Comparison of ENCODE assay signal across 12 cellular contexts in genomic region chr13:73914119-73914518, GRCh38.
A peak's percentile ranks its signal among the peaks of the same experiment; 100 is the strongest.
DNase-seq lines count a peak whose midpoint lies in the region; ATAC-seq, FAIRE-seq and TF ChIP-seq lines count a peak whose summit lies in the region.
"Had no signal": no experiment of that assay in that cellular context is flagged by ENCODE, and none has a peak within 500 bp of the region (broad histone marks: within the 10 kb centered on the region; RNA-seq: fewer than 3 reads in every experiment).

No MANE protein-coding gene starts in this region.

- no peaks in the 10 kb centered on the region for H4K20me1 ChIP-seq in GM12878 (ENCODE audit: control insufficient read depth, insufficient read depth)

- 15% methylated on average over 3 of the region's 3 CpGs for WGBS in GM12878 (ENCODE audit: insufficient coverage, insufficient replicate concordance, low lambda C conversion rate, missing lambda C conversion rate)
- 63 to 82% methylated on average over 3 of the region's 3 CpGs for WGBS in sigmoid colon, 2 donors

- TF ChIP-seq CTCF in GM12878 (IDR thresholded peaks at IDR 0.05 in 2 of 3, conservative IDR thresholded peaks at IDR 0.05 in 1 of 3; ENCODE audit: control insufficient read depth in 2 of 3, extremely low read depth in 1 of 3, insufficient read depth in 1 of 3, low read depth in 3 of 3, low read length in 3 of 3) (no peak), sigmoid colon (IDR thresholded peaks at IDR 0.05) (no peak)

- SMC1A ChIA-PET in GM12878 (lab: Charles Lee; ENCODE audit: uncharacterized antibody, unreplicated experiment), result interaction anchor here (0.7 to 1.5 kb wide), 9 partner anchors 16 to 1186 kb away, joined by 3 to 5 read pairs (median 3); no protein-coding TSS in a partner anchor

- POLR2A ChIA-PET in GM12878 (lab: Charles Lee), result interaction anchor here (1.1 to 1.5 kb wide), 2 partner anchors 10 to 216 kb away, joined by 3 read pairs; no protein-coding TSS in a partner anchor

- no peaks in the 10 kb centered on the region for H3K27me3 Mint-ChIP-seq in activated T-helper 17 cell treated with anti-CD3 and anti-CD28 coated beads, Interleukin-2, amount 50 U/mL, for 72 hours

- H3K27ac Mint-ChIP-seq in activated T-helper 17 cell treated with anti-CD3 and anti-CD28 coated beads, Interleukin-2, amount 50 U/mL, for 72 hours, result no peak overlapping the region

- ATAC-seq in GM18519 (IDR thresholded peaks at IDR 0.05; ENCODE audit: low FRiP score, unreplicated experiment) (peak; percentile 59), HG02678 (IDR thresholded peaks at IDR 0.05; ENCODE audit: unreplicated experiment) (peak; percentile 55), GM12878 (peak; percentile 77)
- no peak for ATAC-seq in activated T-helper 17 cell treated with anti-CD3 and anti-CD28 coated beads, Interleukin-2, amount 50 U/mL, for 72 hours (replicated peaks)
- ATAC-seq: mucosa of descending colon had no signal

- no peak for FAIRE-seq in GM12878 (lab: Jason Lieb, UNC)

- intact Hi-C loops in GM12878 (cut with micrococcal nuclease; ENCODE audit: unreplicated experiment) (no loop called here), sigmoid colon (cut with DNase I) (loop anchor here (10.0 kb wide), 1 partner anchor 221 kb away; the partner anchor contains the start of gene KLF12)

- no TSS peak for BruUV-seq in GM12878 (replicated peaks; lab: Mats Ljungman, UMichigan)

- CTCF ChIA-PET in GM12878 (lab: Yijun Ruan, JAX), result interaction anchor here (0.8 to 2.0 kb wide), 5 partner anchors 11 to 127 kb away, joined by 3 to 4 read pairs (median 3); no protein-coding TSS in a partner anchor

- no peak for TF ChIP-seq RAD21 in GM12878 (IDR thresholded peaks at IDR 0.05; ENCODE audit: insufficient read depth, low read depth, low read length)

- H3K36me3 Mint-ChIP-seq in activated T-helper 17 cell treated with anti-CD3 and anti-CD28 coated beads, Interleukin-2, amount 50 U/mL, for 72 hours (ENCODE audit: low read depth), result no peaks in the 10 kb centered on the region

- H3K4me2 ChIP-seq in GM12878 (ENCODE audit: control insufficient read depth, insufficient read depth), result no peak overlapping the region

- TF ChIP-seq EP300 in GM12878 (IDR thresholded peaks at IDR 0.05; ENCODE audit: borderline replicate concordance in 1 of 2, control insufficient read depth in 1 of 2, low read depth in 2 of 2, low read length in 2 of 2), result no peak
- TF ChIP-seq EP300 in sigmoid colon (IDR thresholded peaks at IDR 0.05), result no peak

- no peak overlapping the region for H3K9ac ChIP-seq in GM12878 (ENCODE audit: control insufficient read depth, insufficient read depth, low read length)

- H3K36me3 ChIP-seq in GM12878 (ENCODE audit: control insufficient read depth in 2 of 2, insufficient read depth in 2 of 2, low read length in 1 of 2) (no peaks in the 10 kb centered on the region), sigmoid colon (no peaks in the 10 kb centered on the region)

- no peak for DNase-seq in GM12878 (ENCODE audit: low read depth, low spot score)
- DNase-seq in sigmoid colon, result no peak
- no peak for DNase-seq in H4 (ENCODE audit: low spot score)
- DNase-seq in NK-92 (lab: John Stamatoyannopoulos, UW; ENCODE audit: unreplicated experiment), result no peak
- DNase-seq: cortex of kidney, DMS53, KBM-7, mucosa of descending colon, NCI-H524 had no signal

- in situ Hi-C loops in GM12878 (cut with MboI), result no loop called here

- H3K4me3 ChIP-seq in GM12878 (no peak overlapping the region), sigmoid colon (no peak overlapping the region)
- H3K4me3 ChIP-seq: mucosa of descending colon had no signal

- H3K79me2 ChIP-seq in GM12878 (ENCODE audit: control insufficient read depth, insufficient read depth, low read length), result no peaks in the 10 kb centered on the region

- peaks cover 29% of the 10 kb centered on the region for H3K4me1 Mint-ChIP-seq in activated T-helper 17 cell treated with anti-CD3 and anti-CD28 coated beads, Interleukin-2, amount 50 U/mL, for 72 hours

- no peak overlapping the region for H3K4me3 Mint-ChIP-seq in activated T-helper 17 cell treated with anti-CD3 and anti-CD28 coated beads, Interleukin-2, amount 50 U/mL, for 72 hours

- H3K27me3 ChIP-seq in GM12878 (replicated peaks in 1 of 2; ENCODE audit: control insufficient read depth in 2 of 2, insufficient read depth in 2 of 2, low read length in 1 of 2) (no peaks in the 10 kb centered on the region), sigmoid colon (no peaks in the 10 kb centered on the region)

- H3K4me1 ChIP-seq in GM12878 (ENCODE audit: control insufficient read depth, insufficient read depth, low read length) (peaks cover 6% of the 10 kb centered on the region), sigmoid colon (peaks cover 0 to 42% (median 39%) of the 10 kb centered on the region in 4 donors)

- H3K27ac ChIP-seq in GM12878 (ENCODE audit: control insufficient read depth, insufficient read depth), result no peak overlapping the region
- H3K27ac ChIP-seq in sigmoid colon, result peak overlapping the region; percentile 48 to 70 (median 66)

- no peaks in the 10 kb centered on the region for H3K9me3 Mint-ChIP-seq in activated T-helper 17 cell treated with anti-CD3 and anti-CD28 coated beads, Interleukin-2, amount 50 U/mL, for 72 hours

- no peaks in the 10 kb centered on the region for H3K9me3 ChIP-seq in GM12878 (replicated peaks; ENCODE audit: control insufficient read depth, insufficient read depth, low read length)
- no peaks in the 10 kb centered on the region for H3K9me3 ChIP-seq in sigmoid colon
- H3K9me3 ChIP-seq: mucosa of descending colon had no signal

- RAD21 ChIA-PET in GM12878 (lab: Charles Lee; ENCODE audit: unreplicated experiment), result interaction anchor here (1.0 to 1.7 kb wide), 3 partner anchors 11 to 374 kb away, joined by 3 to 5 read pairs (median 3); no protein-coding TSS in a partner anchor

- TF ChIP-seq POLR2A in GM12878 (IDR thresholded peaks at IDR 0.05; ENCODE audit: low read depth, low read length) (no peak), sigmoid colon (IDR thresholded peaks at IDR 0.05) (no peak)

- H2AFZ ChIP-seq in GM12878 (ENCODE audit: control insufficient read depth, low read depth, low read length), result no peak overlapping the region

TF ChIP-seq in GM12878, 131 proteins besides CTCF, POLR2A, EP300 and RAD21 (continues in another document):
- TF ChIP-seq PAX8 (IDR thresholded peaks at IDR 0.05), result no peak
- no peak for TF ChIP-seq MYB (IDR thresholded peaks at IDR 0.05; ENCODE audit: borderline replicate concordance, low read depth, low read length)
- TF ChIP-seq ASH2L (IDR thresholded peaks at IDR 0.05; ENCODE audit: borderline replicate concordance, low read depth), result no peak
- no peak for TF ChIP-seq NR2C1 (IDR thresholded peaks at IDR 0.05)
- TF ChIP-seq TAF1 (IDR thresholded peaks at IDR 0.05; ENCODE audit: borderline replicate concordance, low read depth, low read length), result no peak
- TF ChIP-seq JUNB (IDR thresholded peaks at IDR 0.05), result no peak
- TF ChIP-seq PKNOX1 (IDR thresholded peaks at IDR 0.05), result no peak
- TF ChIP-seq MEF2B (IDR thresholded peaks at IDR 0.05; ENCODE audit: partially characterized antibody, poor library complexity, severe bottlenecking), result peak; percentile 93
- TF ChIP-seq ZNF384 (IDR thresholded peaks at IDR 0.05; ENCODE audit: borderline replicate concordance, low read depth, low read length), result no peak
- TF ChIP-seq MTA2 (IDR thresholded peaks at IDR 0.05; ENCODE audit: low read depth), result 0 out of 2 replicates have a peak, but pooled peaks have one; percentile 31
- TF ChIP-seq NBN (IDR thresholded peaks at IDR 0.05), result no peak
- TF ChIP-seq MTA3 (IDR thresholded peaks at IDR 0.05; ENCODE audit: borderline replicate concordance, low read length), result no peak
- no peak for TF ChIP-seq RELB (IDR thresholded peaks at IDR 0.05; ENCODE audit: low read depth)
- TF ChIP-seq SMAD5 (IDR thresholded peaks at IDR 0.05; ENCODE audit: low read depth), result no peak
- no peak for TF ChIP-seq POLR2AphosphoS5 (IDR thresholded peaks at IDR 0.05; ENCODE audit: low read length)
- no peak for TF ChIP-seq KLF5 (IDR thresholded peaks at IDR 0.05; ENCODE audit: partially characterized antibody)
